In the genomic region with DNA sequence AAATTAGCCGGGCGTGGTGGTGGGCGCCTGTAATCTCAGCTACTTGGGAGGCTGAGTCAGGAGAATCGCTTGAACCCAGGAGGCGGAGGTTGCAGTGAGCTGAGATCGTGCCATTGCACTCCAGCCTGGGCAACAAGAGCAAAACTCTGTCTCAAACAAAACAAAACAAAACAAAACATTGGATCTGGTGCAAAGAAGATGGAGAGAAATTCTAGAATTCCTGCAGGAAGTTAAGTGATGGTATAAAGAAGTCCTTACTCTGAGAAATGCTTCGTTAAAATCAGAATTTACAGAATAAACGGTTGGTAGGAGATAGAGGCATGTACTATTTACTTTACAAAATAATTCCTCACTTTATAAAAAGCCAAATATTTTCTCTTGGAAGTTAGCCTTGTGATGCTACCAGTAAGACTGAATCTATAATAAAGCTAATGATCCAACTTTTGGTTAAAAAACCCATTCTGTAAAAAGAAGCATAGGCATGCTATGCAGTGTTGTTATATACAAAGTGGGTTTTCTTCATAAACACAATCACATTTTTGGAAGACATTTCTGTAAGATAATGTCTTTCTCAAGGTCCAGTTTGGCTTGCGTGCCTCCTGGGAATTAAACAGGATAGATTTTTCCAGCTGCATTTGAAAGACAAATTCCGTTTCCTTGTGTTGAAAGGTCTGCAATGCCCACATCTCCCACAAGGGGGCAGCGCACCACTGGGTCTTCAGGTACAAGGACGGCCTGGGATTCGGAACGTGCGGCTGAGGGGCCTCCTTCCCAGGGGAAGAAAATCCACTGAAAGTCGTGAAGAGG, we compare ENCODE assay signal across 7 cellular contexts. TPM values are rescaled to one million over a fixed set of nuclear protein-coding genes. Genes with fewer than 3 reads are reported as not detected.
DNase-seq lines count a peak whose midpoint lies in the region; ATAC-seq and TF ChIP-seq lines count a peak whose summit lies in the region.

No MANE protein-coding gene starts in this region.

- no peak overlapping the region for H3K27ac Mint-ChIP-seq in T-helper 2 cell treated with Interferon-gamma antibody and Interleukin-4, amounts not matched to agents 5 μg/mL and 100 μg/mL, for 36 hours

- H3K27me3 Mint-ChIP-seq in T-helper 2 cell treated with Interferon-gamma antibody and Interleukin-4, amounts not matched to agents 5 μg/mL and 100 μg/mL, for 36 hours (ENCODE audit: low read depth), result peaks cover 5% of the 10 kb centered on the region

- no peaks in the 10 kb centered on the region for H3K9me3 Mint-ChIP-seq in T-helper 2 cell treated with Interferon-gamma antibody and Interleukin-4, amounts not matched to agents 5 μg/mL and 100 μg/mL, for 36 hours

- H3K36me3 Mint-ChIP-seq in T-helper 2 cell treated with Interferon-gamma antibody and Interleukin-4, amounts not matched to agents 5 μg/mL and 100 μg/mL, for 36 hours (ENCODE audit: low read depth), result no peaks in the 10 kb centered on the region

- DNase-seq in GM10248 (ENCODE audit: extremely low spot score), result peak; percentile 58
- DNase-seq in NCI-H1105 (lab: John Stamatoyannopoulos, UW), result peak; percentile 60
- peak; percentile 59 for DNase-seq in T-helper 2 cell treated with Interferon-gamma antibody and Interleukin-4, amounts not matched to agents 5 μg/mL and 100 μg/mL, for 36 hours (ENCODE audit: low spot score)
- DNase-seq in astrocyte of the hippocampus (ENCODE audit: low read depth, low spot score), result peak; percentile 92
- DNase-seq in hippocampal formation (lab: John Stamatoyannopoulos, UW), result peak; percentile 42 to 76

- peak; percentile 96 for TF ChIP-seq CTCF in GM10248 (IDR thresholded peaks at IDR 0.05; ENCODE audit: control extremely low read depth, extremely low read depth, low read depth, missing control alignments)

- H3K27ac ChIP-seq in skeletal muscle tissue (ENCODE audit: low read depth, low read length), result no peak overlapping the region

- H3K4me1 ChIP-seq in skeletal muscle tissue (ENCODE audit: control insufficient read depth in 3 of 3, insufficient read depth in 3 of 3, low read length in 3 of 3), result peaks cover 2 to 6% (median 2%) of the 10 kb centered on the region in 3 donors

- no peaks in the 10 kb centered on the region for H3K9me3 ChIP-seq in skeletal muscle tissue (ENCODE audit: control insufficient read depth in 3 of 3, low read length in 3 of 3)

- no peak overlapping the region for H3K4me3 Mint-ChIP-seq in T-helper 2 cell treated with Interferon-gamma antibody and Interleukin-4, amounts not matched to agents 5 μg/mL and 100 μg/mL, for 36 hours

- POLR2A ChIA-PET in GM10248 (lab: Yijun Ruan, JAX), result no interaction called here

- no peak overlapping the region for H3K4me3 ChIP-seq in skeletal muscle tissue (ENCODE audit: low read length in 3 of 3)

- H3K9ac ChIP-seq in skeletal muscle tissue (ENCODE audit: low read depth in 1 of 3, low read length in 3 of 3), result peak overlapping the region in 2 of 3 donors; percentile 32 to 33

- ATAC-seq in GM19324 (IDR thresholded peaks at IDR 0.05; ENCODE audit: low FRiP score, unreplicated experiment), result no peak

- H3K36me3 ChIP-seq in skeletal muscle tissue (ENCODE audit: control insufficient read depth in 3 of 3, insufficient read depth in 3 of 3, low read length in 3 of 3), result no peaks in the 10 kb centered on the region

- peaks cover 6% of the 10 kb centered on the region for H3K4me1 Mint-ChIP-seq in T-helper 2 cell treated with Interferon-gamma antibody and Interleukin-4, amounts not matched to agents 5 μg/mL and 100 μg/mL, for 36 hours (ENCODE audit: low read depth)

- no peaks in the 10 kb centered on the region for H3K27me3 ChIP-seq in skeletal muscle tissue (ENCODE audit: control insufficient read depth in 3 of 3, insufficient read depth in 3 of 3, low read length in 3 of 3)

- CTCF ChIA-PET in GM10248 (lab: Yijun Ruan, JAX), result interaction anchor here (0.6 to 3.4 kb wide), 50 partner anchors 9 to 341 kb away, joined by 3 to 34 read pairs (median 4); partner anchors contain the start of genes C1D, CNRIP1 and PPP3R1

RNA-seq across cellular contexts. Expression of gene PNO1, which starts 35.6 kb away (rescaled TPM):
- 11.0 TPM for total RNA-seq in skeletal muscle tissue

RNA-seq across cellular contexts. Expression of gene C1D, which starts 59.3 kb away (rescaled TPM):
- 15.1 TPM for total RNA-seq in skeletal muscle tissue
